In the genomic region with DNA sequence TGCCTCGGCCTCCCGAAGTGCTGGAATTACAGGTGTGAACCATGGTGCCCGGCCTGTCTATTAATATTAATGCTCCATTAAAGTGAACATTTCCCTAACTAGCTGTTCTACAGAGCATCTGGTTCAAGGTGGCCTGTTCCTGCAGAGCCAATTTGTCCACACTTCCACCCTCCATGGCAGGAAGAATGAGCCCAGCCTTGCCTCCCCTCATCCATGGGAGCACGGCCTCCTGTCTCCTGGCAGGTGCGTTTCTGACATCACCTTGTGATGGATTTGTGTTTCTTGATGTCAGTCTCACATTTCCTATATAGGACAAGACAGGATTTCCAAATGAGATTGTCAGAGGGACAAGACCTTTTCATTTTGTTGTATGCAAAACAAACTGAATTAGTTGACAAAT, we compare ENCODE assay signal across 21 cellular contexts.
"Had no signal": no experiment of that assay in that cellular context is flagged by ENCODE, and none has a peak within 500 bp of the region (broad histone marks: within the 10 kb centered on the region; RNA-seq: fewer than 3 reads in every experiment).

No MANE protein-coding gene starts in this region.

- H3K9ac ChIP-seq: KMS-11 had no signal

- H3K4me2 ChIP-seq: KMS-11 had no signal

- H3K4me3 ChIP-seq: K562, SJCRH30 had no signal

- H3K9me3 ChIP-seq: SJCRH30 had no signal

- DNase-seq: Kasumi-1, MM.1S, NCI-H1092 treated with DMSO at 0.1 percent for 48 hours, NCI-H1436, NCI-H187, NCI-H2029, NCI-H2081 treated with DMSO at 0.1 percent for 48 hours, NCI-H2171, NCI-H226, NCI-H446, NCI-H510A, NCI-H524 treated with DMSO at 0.1 percent for 48 hours, NCI-H69, NCI-H774, RPMI8226, SHP77 treated with DMSO at 0.1 percent for 48 hours, SJCRH30 had no signal

- H3K27ac ChIP-seq: HL-60, KMS-11, SJCRH30 had no signal

- H3K36me3 ChIP-seq: SJCRH30 had no signal

- ATAC-seq: K562, SK-N-SH treated with all-trans-retinoic acid at 6 μM for 48 hours had no signal

- H3K4me1 ChIP-seq: SJCRH30 had no signal
